Comparison of ENCODE assay signal across 11 cellular contexts in the genomic region with DNA sequence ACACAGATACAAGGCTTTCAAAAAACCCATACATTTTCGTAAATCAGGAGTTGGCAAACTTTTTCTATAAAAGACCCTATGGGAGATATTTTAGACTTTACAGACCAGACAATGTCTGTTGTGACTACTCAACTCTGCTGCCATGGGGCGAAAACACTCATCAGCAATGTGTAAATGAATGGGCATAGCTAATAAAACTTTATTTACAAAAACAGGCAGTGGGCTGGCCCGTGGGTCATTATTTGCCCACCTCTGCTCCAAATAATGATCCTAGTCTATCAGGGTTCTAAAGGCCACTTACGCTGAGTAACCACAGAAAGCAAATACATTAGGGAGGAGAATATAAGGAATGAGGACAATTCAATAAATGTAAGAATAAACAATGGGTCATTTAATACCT.
"Had no signal": no experiment of that assay in that cellular context is flagged by ENCODE, and none has a peak within 500 bp of the region (broad histone marks: within the 10 kb centered on the region; RNA-seq: fewer than 3 reads in every experiment).

No MANE protein-coding gene starts in this region.

- DNase-seq: GM23248, GOT3, H7, HFFc6, IMR-90, Karpas-422, KBM-7 had no signal

- ATAC-seq: HCT116 had no signal

- H3K27ac ChIP-seq: GM23248, HL-60, KMS-11 had no signal

- H3K36me3 ChIP-seq: HAP-1 had no signal

- H3K9ac ChIP-seq: GM23248, KMS-11 had no signal

- H3K4me2 ChIP-seq: KMS-11 had no signal

- H2AFZ ChIP-seq: GM23248 had no signal

- H3K4me3 ChIP-seq: GM23248, HAP-1 had no signal

- H3K4me1 ChIP-seq: HAP-1 had no signal

- H3K9me3 ChIP-seq: HAP-1 had no signal
